ENCODE assay signal across 22 cellular contexts in the genomic region with DNA sequence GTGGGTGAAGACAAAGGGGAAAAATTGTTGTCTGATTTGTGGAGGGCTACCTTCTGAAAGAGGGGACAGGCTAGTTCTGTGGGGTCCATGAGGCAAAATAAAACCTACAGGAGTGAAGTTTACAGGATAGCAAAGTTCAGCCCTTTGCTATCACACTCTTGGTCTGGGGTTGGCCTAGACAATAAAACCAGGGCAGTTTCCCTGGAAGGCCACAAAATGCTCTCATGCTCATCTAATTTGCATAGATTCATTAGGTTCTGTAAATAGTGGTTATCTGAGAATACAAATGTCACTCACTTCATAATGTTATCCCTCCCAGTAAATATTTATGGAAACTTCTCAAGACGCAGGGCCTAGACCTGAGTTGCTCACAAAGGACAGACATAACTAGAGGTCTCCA.
A peak's percentile ranks its signal among the peaks of the same experiment; 100 is the strongest.
DNase-seq lines count a peak whose midpoint lies in the region; ATAC-seq and TF ChIP-seq lines count a peak whose summit lies in the region.
"Had no signal": no experiment of that assay in that cellular context is flagged by ENCODE, and none has a peak within 500 bp of the region (broad histone marks: within the 10 kb centered on the region; RNA-seq: fewer than 3 reads in every experiment).

No MANE protein-coding gene starts in this region.

- TF ChIP-seq CTCF in OCI-LY7 (conservative IDR thresholded peaks at IDR 0.05; ENCODE audit: low read length): no peak

- H3K9me2 ChIP-seq in OCI-LY7 (ENCODE audit: insufficient read depth, low read length): no peaks in the 10 kb centered on the region

- H3K27me3 Mint-ChIP-seq in stimulated activated naive B cell treated with anti-CD40 and anti-IgM and Interleukin-4, amounts not matched to agents 10 μg/mL and 1 μg/mL and 100 μg/mL, for 72 hours: peaks cover 41 to 52% of the 10 kb centered on the region in 2 donors

- no peaks in the 10 kb centered on the region for H3K9me3 ChIP-seq in OCI-LY7 (ENCODE audit: low read length)
- H3K9me3 ChIP-seq: BE2C had no signal

- H3K4me3 Mint-ChIP-seq in stimulated activated naive B cell treated with anti-CD40 and anti-IgM and Interleukin-4, amounts not matched to agents 10 μg/mL and 1 μg/mL and 100 μg/mL, for 72 hours: peak overlapping the region in 1 of 2 donors; percentile 7
- H3K4me3 Mint-ChIP-seq: CD14-positive monocyte; CD4-positive, alpha-beta T cell; CD8-positive, alpha-beta memory T cell had no signal

- no peaks in the 10 kb centered on the region for H3K4me1 ChIP-seq in OCI-LY7 (ENCODE audit: insufficient read depth, low read length, poor library complexity, severe bottlenecking)
- H3K4me1 ChIP-seq: A549; BE2C; BLaER1 treated with 17β-estradiol and CSF1 and Interleukin-3, amounts not matched to agents 10 nM and 100 nM had no signal

- no peaks in the 10 kb centered on the region for H3K79me2 ChIP-seq in OCI-LY7 (ENCODE audit: insufficient read depth, low read depth, low read length)

- H3K4me3 ChIP-seq in OCI-LY7 (ENCODE audit: low read depth, low read length, poor library complexity, severe bottlenecking): no peak overlapping the region
- H3K4me3 ChIP-seq: A549; BLaER1 treated with 17β-estradiol and CSF1 and Interleukin-3, amounts not matched to agents 10 nM and 100 nM; GM23248 had no signal

- peaks cover 0 to 4% of the 10 kb centered on the region in 2 donors for H3K36me3 Mint-ChIP-seq in stimulated activated naive B cell treated with anti-CD40 and anti-IgM and Interleukin-4, amounts not matched to agents 10 μg/mL and 1 μg/mL and 100 μg/mL, for 72 hours
- H3K36me3 Mint-ChIP-seq: CD14-positive monocyte had no signal

- CTCF ChIA-PET in OCI-LY7 (lab: Charles Lee; ENCODE audit: unreplicated experiment): no interaction called here

- H4K20me1 ChIP-seq in OCI-LY7 (ENCODE audit: insufficient read depth, low read length): no peaks in the 10 kb centered on the region
- H4K20me1 ChIP-seq: BLaER1 treated with 17β-estradiol and CSF1 and Interleukin-3, amounts not matched to agents 10 nM and 100 nM had no signal

- H3K4me2 ChIP-seq in OCI-LY7 (ENCODE audit: low read length): no peak overlapping the region
- H3K4me2 ChIP-seq: A549; BLaER1 treated with 17β-estradiol and CSF1 and Interleukin-3, amounts not matched to agents 10 nM and 100 nM had no signal

- H3K36me3 ChIP-seq in OCI-LY7 (ENCODE audit: insufficient read depth, low read length): no peaks in the 10 kb centered on the region
- H3K36me3 ChIP-seq: BE2C; BLaER1 treated with 17β-estradiol and CSF1 and Interleukin-3, amounts not matched to agents 10 nM and 100 nM had no signal

- H2AFZ ChIP-seq in OCI-LY7 (ENCODE audit: low read length): no peak overlapping the region
- H2AFZ ChIP-seq: GM23248 had no signal

- POLR2A ChIA-PET in OCI-LY7 (lab: Charles Lee): no interaction called here

- ATAC-seq in GM18498 (IDR thresholded peaks at IDR 0.05; ENCODE audit: unreplicated experiment) (peak; percentile 51), GM19035 (IDR thresholded peaks at IDR 0.05; ENCODE audit: unreplicated experiment) (peak; percentile 27)
- peak; percentile 36 to 62 for ATAC-seq in stimulated activated naive B cell treated with anti-CD40 and anti-IgM and Interleukin-4, amounts not matched to agents 10 μg/mL and 1 μg/mL and 100 μg/mL, for 72 hours (replicated peaks)
- ATAC-seq: A549 had no signal

- BruUV-seq in OCI-LY7 (replicated peaks; lab: Mats Ljungman, UMichigan): no TSS peak

- no peak overlapping the region for H3K27ac ChIP-seq in OCI-LY7 (ENCODE audit: low read depth, low read length, poor library complexity, severe bottlenecking)
- H3K27ac ChIP-seq: A549; BLaER1 treated with 17β-estradiol and CSF1 and Interleukin-3, amounts not matched to agents 10 nM and 100 nM; GM23248 had no signal

- peaks cover 9 to 12% of the 10 kb centered on the region in 2 donors for H3K4me1 Mint-ChIP-seq in stimulated activated naive B cell treated with anti-CD40 and anti-IgM and Interleukin-4, amounts not matched to agents 10 μg/mL and 1 μg/mL and 100 μg/mL, for 72 hours
- H3K4me1 Mint-ChIP-seq: CD14-positive monocyte; CD8-positive, alpha-beta memory T cell had no signal

- H3K9me3 Mint-ChIP-seq in stimulated activated naive B cell treated with anti-CD40 and anti-IgM and Interleukin-4, amounts not matched to agents 10 μg/mL and 1 μg/mL and 100 μg/mL, for 72 hours: peaks cover 0 to 5% of the 10 kb centered on the region in 2 donors

- peak; percentile 58 to 73 for DNase-seq in NCI-H526 (lab: John Stamatoyannopoulos, UW)
- DNase-seq in stimulated activated naive B cell treated with anti-CD40 and anti-IgM and Interleukin-4, amounts not matched to agents 10 μg/mL and 1 μg/mL and 100 μg/mL, for 72 hours: no peak
- no peak for DNase-seq in DMS 273 treated with DMSO at 0.1 percent for 48 hours (lab: John Stamatoyannopoulos, UW)
- no peak for DNase-seq in OCI-LY7 (ENCODE audit: low spot score)
- no peak for DNase-seq in activated naive CD4-positive, alpha-beta T cell treated with anti-CD3 and anti-CD28 coated beads, Interleukin-2, amount 50 U/mL, for 16 hours
- DNase-seq: 8988T; ACHN; AML-193; BE2C; CD4-positive, alpha-beta T cell; CD8-positive, alpha-beta memory T cell; DMS53; DMS79 treated with DMSO at 0.1 percent for 48 hours; GF-D8; GM23248; H7; HCEC 1CT had no signal

- H3K27ac Mint-ChIP-seq in stimulated activated naive B cell treated with anti-CD40 and anti-IgM and Interleukin-4, amounts not matched to agents 10 μg/mL and 1 μg/mL and 100 μg/mL, for 72 hours: no peak overlapping the region
- H3K27ac Mint-ChIP-seq: CD14-positive monocyte; CD4-positive, alpha-beta T cell; CD8-positive, alpha-beta memory T cell had no signal

- intact Hi-C loops in OCI-LY7 (cut with micrococcal nuclease; ENCODE audit: unreplicated experiment): no loop called here

Comparison
In these comparisons a context has a peak if more than half of its experiments do, and no peak if none do; other contexts are left out.
1. DNase-seq: peak in NCI-H526 (2 of 2); none in stimulated activated naive B cell treated with anti-CD40 and anti-IgM and Interleukin-4, amounts not matched to agents 10 μg/mL and 1 μg/mL and 100 μg/mL, for 72 hours (single experiment), DMS 273 treated with DMSO at 0.1 percent for 48 hours (single experiment), OCI-LY7 (single experiment) and activated naive CD4-positive, alpha-beta T cell treated with anti-CD3 and anti-CD28 coated beads, Interleukin-2, amount 50 U/mL, for 16 hours (single experiment).
2. Peak in every context shown above with its lines, with median percentiles within 50 percentile points of each other: ATAC-seq.